In genomic region chr10:317219-317868, GRCh38 we compare ENCODE assay signal across 8 cellular contexts.
A peak's percentile ranks its signal among the peaks of the same experiment; 100 is the strongest.
DNase-seq lines count a peak whose midpoint lies in the region; ATAC-seq and TF ChIP-seq lines count a peak whose summit lies in the region.

No MANE protein-coding gene starts in this region.

- H3K27me3 ChIP-seq in prostate gland (replicated peaks; ENCODE audit: insufficient read depth), result no peaks in the 10 kb centered on the region
- no peaks in the 10 kb centered on the region for H3K27me3 ChIP-seq in sigmoid colon

- H3K9me3 ChIP-seq in prostate gland (no peaks in the 10 kb centered on the region), sigmoid colon (no peaks in the 10 kb centered on the region)

- H3K36me3 ChIP-seq in prostate gland, result peaks cover 0 to 3% of the 10 kb centered on the region in 2 donors
- peaks cover 0 to 56% (median 16%) of the 10 kb centered on the region in 4 donors for H3K36me3 ChIP-seq in sigmoid colon

- 64% methylated on average over 14 of the region's 14 CpGs for WGBS in prostate gland
- 54 to 77% methylated on average over 14 of the region's 14 CpGs for WGBS in sigmoid colon, 2 donors

- H3K27ac ChIP-seq in prostate gland (no peak overlapping the region), sigmoid colon (no peak overlapping the region)

- TF ChIP-seq POLR2A in prostate gland (IDR thresholded peaks at IDR 0.05) (no peak), sigmoid colon (IDR thresholded peaks at IDR 0.05) (no peak)

- TF ChIP-seq CTCF in prostate gland (IDR thresholded peaks at IDR 0.05), result no peak
- no peak for TF ChIP-seq CTCF in sigmoid colon (IDR thresholded peaks at IDR 0.05)

- no peaks in the 10 kb centered on the region for H3K4me1 ChIP-seq in prostate gland (replicated peaks)
- H3K4me1 ChIP-seq in sigmoid colon, result no peaks in the 10 kb centered on the region

- peak; percentile 74 for DNase-seq in LHCN-M2 (ENCODE audit: low read depth)
- peak; percentile 66 for DNase-seq in left ventricle myocardium superior
- no peak for DNase-seq in NCI-H1105 treated with DMSO at 0.1 percent for 48 hours (lab: John Stamatoyannopoulos, UW)
- no peak for DNase-seq in prostate gland (ENCODE audit: low spot score)
- no peak for DNase-seq in cerebellar nuclear complex (lab: John Stamatoyannopoulos, UW)
- no peak for DNase-seq in sigmoid colon

- intact Hi-C loops in left ventricle myocardium superior (cut with micrococcal nuclease), result no loop called here
- intact Hi-C loops in prostate gland (cut with DNase I), result no loop called here
- intact Hi-C loops in sigmoid colon (cut with DNase I), result no loop called here

- no peak overlapping the region for H3K4me3 ChIP-seq in prostate gland
- H3K4me3 ChIP-seq in sigmoid colon, result no peak overlapping the region

- TF ChIP-seq EP300 in sigmoid colon (IDR thresholded peaks at IDR 0.05), result no peak

- ATAC-seq in GM18498 (IDR thresholded peaks at IDR 0.05; ENCODE audit: unreplicated experiment) (peak; percentile 99), GM21528 (IDR thresholded peaks at IDR 0.05; ENCODE audit: low FRiP score, unreplicated experiment) (peak; percentile 95), left ventricle myocardium superior (peak; percentile 89)

Comparison
In these comparisons a context has a peak if more than half of its experiments do, and no peak if none do; other contexts are left out.
1. DNase-seq: peak in LHCN-M2 (single experiment) and left ventricle myocardium superior (single experiment); none in NCI-H1105 treated with DMSO at 0.1 percent for 48 hours (single experiment), prostate gland (single experiment), cerebellar nuclear complex (0 of 2) and sigmoid colon (single experiment).
2. Peak in every context shown above with its lines, with median percentiles within 50 percentile points of each other: ATAC-seq.